1 cellular context compared by ENCODE assay signal in the genomic region with DNA sequence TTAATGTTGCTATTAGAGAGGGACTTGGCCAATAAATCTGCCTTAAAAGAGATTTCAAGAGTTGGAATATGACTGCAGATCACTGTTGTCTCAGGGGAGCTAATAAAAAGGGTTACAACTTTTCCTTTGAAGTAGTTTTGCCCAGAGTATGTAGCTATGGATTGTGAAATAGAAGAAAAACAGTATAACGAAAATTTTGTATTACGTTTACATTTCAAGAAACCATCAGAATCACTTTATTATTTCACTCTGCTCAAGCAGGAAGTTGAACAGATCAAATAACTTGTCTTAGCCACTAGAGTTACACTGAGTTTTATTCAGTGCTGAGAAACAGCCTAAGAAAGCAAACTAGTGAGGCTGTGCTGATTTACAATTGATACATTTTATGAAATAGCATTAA.
A peak's percentile ranks its signal among the peaks of the same experiment; 100 is the strongest.
TF ChIP-seq lines count a peak whose summit lies in the region.

No MANE protein-coding gene starts in this region.

TF ChIP-seq in HEK293, 187 proteins besides CTCF, POLR2A, EP300 and RAD21 (continued from another document):
- TF ChIP-seq ZNF558 (tag by site-specific recombination; IDR thresholded peaks at IDR 0.05) = no peak
- TF ChIP-seq ZNF140 (tag by site-specific recombination; IDR thresholded peaks at IDR 0.05) = no peak
- TF ChIP-seq, protein P1, sequence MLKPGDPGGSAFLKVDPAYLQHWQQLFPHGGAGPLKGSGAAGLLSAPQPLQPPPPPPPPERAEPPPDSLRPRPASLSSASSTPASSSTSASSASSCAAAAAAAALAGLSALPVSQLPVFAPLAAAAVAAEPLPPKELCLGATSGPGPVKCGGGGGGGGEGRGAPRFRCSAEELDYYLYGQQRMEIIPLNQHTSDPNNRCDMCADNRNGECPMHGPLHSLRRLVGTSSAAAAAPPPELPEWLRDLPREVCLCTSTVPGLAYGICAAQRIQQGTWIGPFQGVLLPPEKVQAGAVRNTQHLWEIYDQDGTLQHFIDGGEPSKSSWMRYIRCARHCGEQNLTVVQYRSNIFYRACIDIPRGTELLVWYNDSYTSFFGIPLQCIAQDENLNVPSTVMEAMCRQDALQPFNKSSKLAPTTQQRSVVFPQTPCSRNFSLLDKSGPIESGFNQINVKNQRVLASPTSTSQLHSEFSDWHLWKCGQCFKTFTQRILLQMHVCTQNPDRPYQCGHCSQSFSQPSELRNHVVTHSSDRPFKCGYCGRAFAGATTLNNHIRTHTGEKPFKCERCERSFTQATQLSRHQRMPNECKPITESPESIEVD (tag by site-specific recombination; IDR thresholded peaks at IDR 0.05) = peak; percentile 91
